Comparison of ENCODE assay signal across 32 cellular contexts in genomic region chr1:991895-992294, GRCh38. TPM values are rescaled to one million over a fixed set of nuclear protein-coding genes. Genes with fewer than 3 reads are reported as not detected.
"Had no signal": no experiment of that assay in that cellular context is flagged by ENCODE, and none has a peak within 500 bp of the region (broad histone marks: within the 10 kb centered on the region; RNA-seq: fewer than 3 reads in every experiment).

No MANE protein-coding gene starts in this region.

- H3K4me3 Mint-ChIP-seq: activated CD4-positive, alpha-beta T cell treated with anti-CD3 and anti-CD28 coated beads for 36 hours; activated T-cell treated with anti-CD3 and anti-CD28 coated beads, Interleukin-2, amount 50 U/mL, for 24 hours; dendritic cell treated with granulocyte-macrophage colony-stimulating factor and Interleukin-4, amounts not matched to agents 40 ng/mL and 50 ng/mL, for 4 days; endodermal cell; immature natural killer cell; mesothelial cell of epicardium; naive B cell; nephron progenitor cell had no signal

- H3K4me1 ChIP-seq: breast epithelium, esophagus muscularis mucosa, foreskin keratinocyte, heart left ventricle, thyroid gland had no signal

- H3K4me3 ChIP-seq: breast epithelium, esophagus muscularis mucosa, heart left ventricle, ovary, skin epidermis, stomach, thyroid gland, upper lobe of left lung had no signal

- DNase-seq: activated CD4-positive, alpha-beta T cell treated with anti-CD3 and anti-CD28 coated beads for 36 hours; activated CD4-positive, CD25-positive, alpha-beta regulatory T cell; activated CD8-positive, alpha-beta memory T cell treated with anti-CD3 and anti-CD28 coated beads for 24 hours; activated CD8-positive, alpha-beta memory T cell treated with anti-CD3 and anti-CD28 coated beads, Interleukin-2, amount 50 U/mL, for 4 hours; activated T-cell treated with anti-CD3 and anti-CD28 coated beads, Interleukin-2, amount 50 U/mL, for 24 hours; amygdala; central memory CD4-positive, alpha-beta T cell; endodermal cell; foreskin keratinocyte; heart left ventricle; hypothalamus; immature natural killer cell; kidney; left colon; mammary epithelial cell; naive B cell; nephron progenitor cell; ovary; stimulated activated CD4-positive, alpha-beta T cell treated with anti-CD3 and anti-CD28 coated beads, Interleukin-12 subunit alpha, Interleukin-12 subunit beta, amount 100 ng/mL, for 4 hours; stimulated activated CD4-positive, alpha-beta T cell treated with anti-CD3 and anti-CD28 coated beads, Interleukin-4, amount 100 ng/mL, for 1 hour; stomach; thyroid gland; upper lobe of left lung had no signal

- H3K9me3 ChIP-seq: neutrophil, thyroid gland had no signal

- H3K36me3 Mint-ChIP-seq: immature natural killer cell had no signal

- H3K27ac Mint-ChIP-seq: activated T-cell treated with anti-CD3 and anti-CD28 coated beads, Interleukin-2, amount 50 U/mL, for 24 hours; dendritic cell treated with granulocyte-macrophage colony-stimulating factor and Interleukin-4, amounts not matched to agents 40 ng/mL and 50 ng/mL, for 4 days; endodermal cell; immature natural killer cell; mesothelial cell of epicardium; nephron progenitor cell; progenitor cell of endocrine pancreas had no signal

- H3K27me3 ChIP-seq: breast epithelium, esophagus muscularis mucosa, ovary, thyroid gland, upper lobe of left lung had no signal

- ATAC-seq: foreskin keratinocyte, heart left ventricle, left colon, sciatic nerve had no signal

- H3K36me3 ChIP-seq: breast epithelium, esophagus muscularis mucosa, heart left ventricle, neutrophil, ovary, stomach, thyroid gland, upper lobe of left lung had no signal

- H3K27ac ChIP-seq: breast epithelium, esophagus muscularis mucosa, foreskin keratinocyte, heart left ventricle, neutrophil, ovary, skin epidermis, stomach, thyroid gland, upper lobe of left lung had no signal

RNA-seq across cellular contexts. Expression of gene PERM1, which starts 10.0 kb away (rescaled TPM):
- total RNA-seq: activated CD4-positive, alpha-beta T cell treated with anti-CD3 and anti-CD28 coated beads for 36 hours; endodermal cell; foreskin keratinocyte; mammary epithelial cell; progenitor cell of endocrine pancreas; sciatic nerve; T-helper 1 cell treated with Interleukin-12 subunit alpha and Interleukin-12 subunit beta and Interleukin-4 antibody, amounts not matched to agents 30 ng/mL and 1 ng/mL, for 36 hours had no signal
- polyA plus RNA-seq: foreskin keratinocyte, immature natural killer cell, mammary epithelial cell had no signal
